ENCODE assay signal across 16 cellular contexts in genomic region chr1:118440-118839, GRCh38. TPM values are rescaled to one million over a fixed set of nuclear protein-coding genes. Genes with fewer than 3 reads are reported as not detected.
"Had no signal": no experiment of that assay in that cellular context is flagged by ENCODE, and none has a peak within 500 bp of the region (broad histone marks: within the 10 kb centered on the region; RNA-seq: fewer than 3 reads in every experiment).

No MANE protein-coding gene starts in this region.

RNA-seq across cellular contexts. Expression of gene OR4F5, which starts 53.2 kb away (rescaled TPM):
- total RNA-seq: stomach, subcutaneous adipose tissue, suprapubic skin, temporal lobe, testis, thoracic aorta, thyroid gland, tibial nerve, transverse colon, upper lobe of left lung, upper lobe of right lung, ureter, urinary bladder, uterus, vagina had no signal
- polyA plus RNA-seq: stomach, thymus, urinary bladder had no signal
